In genomic region chr1:3003039-3003940, GRCh38 we compare ENCODE assay signal across 22 cellular contexts. TPM values are rescaled to one million over a fixed set of nuclear protein-coding genes. Genes with fewer than 3 reads are reported as not detected.
DNase-seq lines count a peak whose midpoint lies in the region; ATAC-seq, FAIRE-seq and TF ChIP-seq lines count a peak whose summit lies in the region.
"Had no signal": no experiment of that assay in that cellular context is flagged by ENCODE, and none has a peak within 500 bp of the region (broad histone marks: within the 10 kb centered on the region; RNA-seq: fewer than 3 reads in every experiment).

No MANE protein-coding gene starts in this region.

- DNase-seq in activated CD8-positive, alpha-beta memory T cell treated with anti-CD3 and anti-CD28 coated beads, Interleukin-2, amount 50 U/mL, for 4 hours, result peak; percentile 11
- no peak for DNase-seq in activated CD8-positive, alpha-beta memory T cell treated with anti-CD3 and anti-CD28 coated beads, Interleukin-2, amount 50 U/mL, for 48 hours
- DNase-seq in kidney (peak; percentile 60), sciatic nerve (ENCODE audit: low spot score) (peak; percentile 49), hippocampal formation (lab: John Stamatoyannopoulos, UW) (no peak), ecto neural progenitor cell (ENCODE audit: low spot score) (no peak), UCSD-AML1 (lab: John Stamatoyannopoulos, UW; ENCODE audit: unreplicated experiment) (no peak)
- DNase-seq: BE2C, DMS79, HCEC 1CT, IMR-90, MM.1S, NCI-H1105, NCI-H1694 treated with DMSO at 0.1 percent for 48 hours, NCI-H345, NCI-H69 had no signal

- peaks cover 17% of the 10 kb centered on the region; the same call in 1 of the 2 replicates for H4K20me1 ChIP-seq in BLaER1

- H3K4me2 ChIP-seq in BLaER1, result peak overlapping the region; percentile 80

- H3K27ac ChIP-seq in BLaER1 (peak overlapping the region; percentile 32; the same call in 1 of the 2 replicates), kidney (ENCODE audit: low read depth in 2 of 2, low read length in 2 of 2) (no peak overlapping the region)
- H3K27ac ChIP-seq: 22Rv1 had no signal

- no peak for TF ChIP-seq CTCF in kidney (IDR thresholded peaks at IDR 0.05; ENCODE audit: borderline replicate concordance, extremely low read depth, insufficient read depth)

- H3K9me3 ChIP-seq in BLaER1 (peaks cover 25% of the 10 kb centered on the region), kidney (ENCODE audit: control insufficient read depth in 1 of 2, low read length in 2 of 2) (peaks cover 4 to 7% of the 10 kb centered on the region in 2 donors)
- H3K9me3 ChIP-seq: BE2C had no signal

- intact Hi-C loops in kidney (cut with DNase I) (no loop called here), sciatic nerve (cut with DNase I) (no loop called here)

- H3K36me3 ChIP-seq in BLaER1, result no peaks in the 10 kb centered on the region
- no peaks in the 10 kb centered on the region for H3K36me3 ChIP-seq in kidney (ENCODE audit: control insufficient read depth in 1 of 2, insufficient read depth in 2 of 2, low read length in 2 of 2)
- H3K36me3 ChIP-seq: BE2C had no signal

- no peak for FAIRE-seq in kidney (lab: Jason Lieb, UNC)
- FAIRE-seq: D721Med had no signal

- H3K9ac ChIP-seq in BLaER1 (0 out of 2 replicates have a peak overlapping the region, but pooled peaks have one; percentile 3), kidney (ENCODE audit: low read length in 2 of 2) (no peak overlapping the region)

- H3K4me3 ChIP-seq in BLaER1, result no peak overlapping the region
- H3K4me3 ChIP-seq in kidney (ENCODE audit: low read length in 2 of 2), result no peak overlapping the region

- no peak for ATAC-seq in sciatic nerve
- ATAC-seq: CD8-positive, alpha-beta T cell had no signal

- H3K27me3 ChIP-seq in BLaER1, result peaks cover 37% of the 10 kb centered on the region

- H3K4me1 ChIP-seq in BLaER1, result peaks cover 44% of the 10 kb centered on the region
- H3K4me1 ChIP-seq in kidney (ENCODE audit: control insufficient read depth in 1 of 2, insufficient read depth in 1 of 2, low read depth in 1 of 2, low read length in 2 of 2), result no peaks in the 10 kb centered on the region
- H3K4me1 ChIP-seq: BE2C had no signal

RNA-seq across cellular contexts. Expression of gene ACTRT2, which starts 18.0 kb away (rescaled TPM):
- total RNA-seq in kidney (not detected), sciatic nerve (not detected)
- polyA plus RNA-seq in kidney (ENCODE audit: insufficient read depth, low read depth, low replicate concordance), result not detected
- total RNA-seq: CD8-positive, alpha-beta T cell; HT-29; IMR-90 had no signal
- polyA plus RNA-seq: AG04450, IMR-90 had no signal

Comparison
In these comparisons a context has a peak if more than half of its experiments do, and no peak if none do; other contexts are left out.
1. DNase-seq: peak in activated CD8-positive, alpha-beta memory T cell treated with anti-CD3 and anti-CD28 coated beads, Interleukin-2, amount 50 U/mL, for 4 hours (single experiment), kidney (single experiment) and sciatic nerve (single experiment); none in activated CD8-positive, alpha-beta memory T cell treated with anti-CD3 and anti-CD28 coated beads, Interleukin-2, amount 50 U/mL, for 48 hours (single experiment), hippocampal formation (0 of 2), ecto neural progenitor cell (single experiment) and UCSD-AML1 (single experiment).